ENCODE assay signal across 14 cellular contexts in genomic region chr10:80537086-80537704, GRCh38. TPM values are rescaled to one million over a fixed set of nuclear protein-coding genes. Genes with fewer than 3 reads are reported as not detected.
DNase-seq lines count a peak whose midpoint lies in the region; ATAC-seq and TF ChIP-seq lines count a peak whose summit lies in the region.
"Had no signal": no experiment of that assay in that cellular context is flagged by ENCODE, and none has a peak within 500 bp of the region (broad histone marks: within the 10 kb centered on the region; RNA-seq: fewer than 3 reads in every experiment).

No MANE protein-coding gene starts in this region.

- peaks cover 4% of the 10 kb centered on the region for H3K36me3 Mint-ChIP-seq in activated T-helper 1 cell treated with anti-CD3 and anti-CD28 coated beads, Interleukin-12 subunit alpha, Interleukin-12 subunit beta, Interleukin-2, Interleukin-4 antibody, amounts not matched to agents 30 ng/mL and 10 ng/mL and 1 ng/mL, durations not matched to agents 14 hours and 24 hours and 36 hours (ENCODE audit: low read depth)
- H3K36me3 Mint-ChIP-seq in type B pancreatic cell = peaks cover 3% of the 10 kb centered on the region

- CTCF ChIA-PET in RWPE1 (lab: Yijun Ruan, JAX) = interaction anchor here (0.6 to 1.2 kb wide), 2 partner anchors 93 to 258 kb away, joined by 3 to 4 read pairs; no protein-coding TSS in a partner anchor

- no peaks in the 10 kb centered on the region for H3K36me3 ChIP-seq in left ventricle myocardium inferior
- H3K36me3 ChIP-seq in transverse colon = no peaks in the 10 kb centered on the region

- no peak for TF ChIP-seq CTCF in left ventricle myocardium inferior (IDR thresholded peaks at IDR 0.05; ENCODE audit: borderline replicate concordance)
- TF ChIP-seq CTCF in type B pancreatic cell (conservative IDR thresholded peaks at IDR 0.05) = no peak
- TF ChIP-seq CTCF in transverse colon (IDR thresholded peaks at IDR 0.05) = no peak
- TF ChIP-seq CTCF in RWPE1 (conservative IDR thresholded peaks at IDR 0.05; ENCODE audit: low read depth) = no peak
- TF ChIP-seq CTCF in foreskin fibroblast (IDR thresholded peaks at IDR 0.05; ENCODE audit: low read depth, low read length) = no peak

- POLR2A ChIA-PET in RWPE1 (lab: Yijun Ruan, JAX; ENCODE audit: low non-redundant PET) = no interaction called here

- peaks cover 44% of the 10 kb centered on the region for H3K4me1 Mint-ChIP-seq in activated T-helper 1 cell treated with anti-CD3 and anti-CD28 coated beads, Interleukin-12 subunit alpha, Interleukin-12 subunit beta, Interleukin-2, Interleukin-4 antibody, amounts not matched to agents 30 ng/mL and 10 ng/mL and 1 ng/mL, durations not matched to agents 14 hours and 24 hours and 36 hours (ENCODE audit: low read depth)
- peaks cover 8% of the 10 kb centered on the region for H3K4me1 Mint-ChIP-seq in type B pancreatic cell (ENCODE audit: unreplicated experiment)

- H3K4me3 ChIP-seq in left ventricle myocardium inferior = no peak overlapping the region
- no peak overlapping the region for H3K4me3 ChIP-seq in transverse colon
- H3K4me3 ChIP-seq in foreskin fibroblast (ENCODE audit: low read depth in 1 of 2, low read length in 2 of 2) = no peak overlapping the region

- intact Hi-C loops in left ventricle myocardium inferior (cut with micrococcal nuclease) (no loop called here), Right ventricle myocardium superior (cut with DNase I) (no loop called here), transverse colon (cut with DNase I; ENCODE audit: low total_unique reads) (no loop called here)
- intact Hi-C loops in activated T-helper 1 cell treated with anti-CD3 and anti-CD28 coated beads, Interleukin-12 subunit alpha, Interleukin-12 subunit beta, Interleukin-2, Interleukin-4 antibody, amounts not matched to agents 30 ng/mL and 10 ng/mL and 1 ng/mL, durations not matched to agents 14 hours and 24 hours and 36 hours (cut with micrococcal nuclease) = loop anchor here (10.0 kb wide), 1 partner anchor 332 kb away; the partner anchor contains the start of gene ANXA11

- no peak for TF ChIP-seq EP300 in transverse colon (IDR thresholded peaks at IDR 0.05; ENCODE audit: low read depth)

- no peaks in the 10 kb centered on the region for H3K9me3 ChIP-seq in left ventricle myocardium inferior (replicated peaks)
- H3K9me3 ChIP-seq in transverse colon = no peaks in the 10 kb centered on the region

- H3K27me3 Mint-ChIP-seq in activated T-helper 1 cell treated with anti-CD3 and anti-CD28 coated beads, Interleukin-12 subunit alpha, Interleukin-12 subunit beta, Interleukin-2, Interleukin-4 antibody, amounts not matched to agents 30 ng/mL and 10 ng/mL and 1 ng/mL, durations not matched to agents 14 hours and 24 hours and 36 hours (ENCODE audit: insufficient read depth) = no peaks in the 10 kb centered on the region
- peaks cover 3% of the 10 kb centered on the region for H3K27me3 Mint-ChIP-seq in type B pancreatic cell

- H3K9me3 Mint-ChIP-seq in activated T-helper 1 cell treated with anti-CD3 and anti-CD28 coated beads, Interleukin-12 subunit alpha, Interleukin-12 subunit beta, Interleukin-2, Interleukin-4 antibody, amounts not matched to agents 30 ng/mL and 10 ng/mL and 1 ng/mL, durations not matched to agents 14 hours and 24 hours and 36 hours = no peaks in the 10 kb centered on the region
- no peaks in the 10 kb centered on the region for H3K9me3 Mint-ChIP-seq in type B pancreatic cell

- in situ Hi-C loops in transverse colon (cut with MboI; ENCODE audit: low pct_ligation_motif_present in 1 of 4, low pct_unique_long_range_greater_than_20kb in 1 of 4, low sequenced_read_pairs in 3 of 4) = no loop called here

- ATAC-seq in Right ventricle myocardium superior (ENCODE audit: poor library complexity) (no peak), left lobe of liver (no peak)
- ATAC-seq: foreskin keratinocyte had no signal

- TF ChIP-seq POLR2A in transverse colon (IDR thresholded peaks at IDR 0.05) = no peak

- peak overlapping the region; percentile 95 for H3K4me3 Mint-ChIP-seq in activated T-helper 1 cell treated with anti-CD3 and anti-CD28 coated beads, Interleukin-12 subunit alpha, Interleukin-12 subunit beta, Interleukin-2, Interleukin-4 antibody, amounts not matched to agents 30 ng/mL and 10 ng/mL and 1 ng/mL, durations not matched to agents 14 hours and 24 hours and 36 hours
- H3K4me3 Mint-ChIP-seq in type B pancreatic cell = peak overlapping the region; percentile 58

- H3K27ac ChIP-seq in left ventricle myocardium inferior (replicated peaks) (peak overlapping the region; percentile 78), transverse colon (no peak overlapping the region), RWPE1 (no peak overlapping the region)
- H3K27ac ChIP-seq: foreskin keratinocyte had no signal

- H3K27me3 ChIP-seq in left ventricle myocardium inferior (ENCODE audit: low read depth) (no peaks in the 10 kb centered on the region), transverse colon (no peaks in the 10 kb centered on the region)
- H3K27me3 ChIP-seq: foreskin keratinocyte had no signal

- DNase-seq in left ventricle myocardium inferior = no peak
- no peak for DNase-seq in Right ventricle myocardium superior
- no peak for DNase-seq in activated T-helper 1 cell treated with anti-CD3 and anti-CD28 coated beads, Interleukin-12 subunit alpha, Interleukin-12 subunit beta, Interleukin-2, Interleukin-4 antibody, amounts not matched to agents 30 ng/mL and 10 ng/mL and 1 ng/mL, durations not matched to agents 14 hours and 24 hours and 36 hours (ENCODE audit: low spot score)
- peak; percentile 11 for DNase-seq in left lobe of liver (ENCODE audit: low spot score)
- DNase-seq in type B pancreatic cell (ENCODE audit: extremely low spot score, unreplicated experiment) = peak; percentile 16
- DNase-seq in transverse colon = no peak
- DNase-seq in RWPE1 (ENCODE audit: low spot score) = no peak
- no peak for DNase-seq in foreskin fibroblast
- DNase-seq: AML-193, cortex of kidney, foreskin keratinocyte, kidney, NCI-H2227 treated with DMSO at 0.1 percent for 48 hours, small intestine had no signal

- peak overlapping the region; percentile 87 for H3K27ac Mint-ChIP-seq in activated T-helper 1 cell treated with anti-CD3 and anti-CD28 coated beads, Interleukin-12 subunit alpha, Interleukin-12 subunit beta, Interleukin-2, Interleukin-4 antibody, amounts not matched to agents 30 ng/mL and 10 ng/mL and 1 ng/mL, durations not matched to agents 14 hours and 24 hours and 36 hours
- H3K27ac Mint-ChIP-seq in type B pancreatic cell = peak overlapping the region; percentile 58

- H3K4me1 ChIP-seq in left ventricle myocardium inferior = peaks cover 30% of the 10 kb centered on the region
- peaks cover 0 to 7% (median 3%) of the 10 kb centered on the region in 4 donors for H3K4me1 ChIP-seq in transverse colon

- 63 to 84% methylated on average over 2 to 8 of the region's 8 CpGs for WGBS in transverse colon (ENCODE audit: low coverage in 1 of 2), 2 donors

RNA-seq across cellular contexts. Expression of gene SH2D4B, which starts 0.5 kb away (rescaled TPM):
- not detected for total RNA-seq in left ventricle myocardium inferior
- not detected for total RNA-seq in Right ventricle myocardium superior
- 0.18 and 0.20 TPM in 2 replicates for total RNA-seq in activated T-helper 1 cell treated with anti-CD3 and anti-CD28 coated beads, Interleukin-12 subunit alpha, Interleukin-12 subunit beta, Interleukin-2, Interleukin-4 antibody, amounts not matched to agents 30 ng/mL and 10 ng/mL and 1 ng/mL, durations not matched to agents 14 hours and 24 hours and 36 hours
- not detected for total RNA-seq in left lobe of liver
- 0.07 and 0.10 TPM in 2 replicates for total RNA-seq in type B pancreatic cell (ENCODE audit: low replicate concordance)
- under 1 TPM in 1 of 4 donors, not detected in 3; 0.32 TPM for total RNA-seq in transverse colon
- total RNA-seq: foreskin keratinocyte had no signal

Comparison
In these comparisons a context has a peak if more than half of its experiments do, and no peak if none do; other contexts are left out.
1. DNase-seq: peak in left lobe of liver (single experiment) and type B pancreatic cell (single experiment); none in left ventricle myocardium inferior (single experiment), Right ventricle myocardium superior (single experiment), activated T-helper 1 cell treated with anti-CD3 and anti-CD28 coated beads, Interleukin-12 subunit alpha, Interleukin-12 subunit beta, Interleukin-2, Interleukin-4 antibody, amounts not matched to agents 30 ng/mL and 10 ng/mL and 1 ng/mL, durations not matched to agents 14 hours and 24 hours and 36 hours (single experiment), transverse colon (single experiment), RWPE1 (single experiment) and foreskin fibroblast (0 of 2).